ENCODE assay signal across 13 cellular contexts in genomic region chr1:114263343-114263742, GRCh38.
DNase-seq lines count a peak whose midpoint lies in the region; ATAC-seq and TF ChIP-seq lines count a peak whose summit lies in the region.
"Had no signal": no experiment of that assay in that cellular context is flagged by ENCODE, and none has a peak within 500 bp of the region (broad histone marks: within the 10 kb centered on the region; RNA-seq: fewer than 3 reads in every experiment).

No MANE protein-coding gene starts in this region.

- POLR2A ChIA-PET in HEK293T (lab: Yijun Ruan, JAX) = no interaction called here

- CTCF ChIA-PET in HEK293T (lab: Yijun Ruan, JAX) = no interaction called here

- no peak for DNase-seq in NCI-H2081 (lab: John Stamatoyannopoulos, UW)
- DNase-seq in HEK293T (ENCODE audit: extremely low spot score) = no peak
- DNase-seq in hepatic stellate cell (ENCODE audit: low spot score) = no peak
- no peak for DNase-seq in SHP77 (lab: John Stamatoyannopoulos, UW)
- DNase-seq: DMS79, left colon, NCI-H226, nephron progenitor cell, trophoblast cell had no signal

- ATAC-seq in GM18498 (IDR thresholded peaks at IDR 0.05; ENCODE audit: unreplicated experiment) = peak; percentile 99
- ATAC-seq in GM19351 (IDR thresholded peaks at IDR 0.05; ENCODE audit: unreplicated experiment) = peak; percentile 83
- ATAC-seq in HG02642 (IDR thresholded peaks at IDR 0.05; ENCODE audit: poor library complexity, unreplicated experiment) = peak; percentile 91
- ATAC-seq in HG03378 (IDR thresholded peaks at IDR 0.05; ENCODE audit: unreplicated experiment) = peak; percentile 82

TF ChIP-seq in HEK293T, 16 proteins besides CTCF, POLR2A, EP300 and RAD21:
- TF ChIP-seq L3MBTL2 (conservative IDR thresholded peaks at IDR 0.05) = no peak
- TF ChIP-seq SUZ12 (IDR thresholded peaks at IDR 0.05) = no peak
- no peak for TF ChIP-seq NFRKB (IDR thresholded peaks at IDR 0.05)
- TF ChIP-seq PKNOX1 (IDR thresholded peaks at IDR 0.05) = no peak
